17 cellular contexts compared by ENCODE assay signal in genomic region chr16:87722590-87723223, GRCh38. TPM values are rescaled to one million over a fixed set of nuclear protein-coding genes. Genes with fewer than 3 reads are reported as not detected.
DNase-seq lines count a peak whose midpoint lies in the region; ATAC-seq, FAIRE-seq and TF ChIP-seq lines count a peak whose summit lies in the region.
"Had no signal": no experiment of that assay in that cellular context is flagged by ENCODE, and none has a peak within 500 bp of the region (broad histone marks: within the 10 kb centered on the region; RNA-seq: fewer than 3 reads in every experiment).

No MANE protein-coding gene starts in this region.

- in situ Hi-C loops in K562 (cut with MboI) = no loop called here

- FAIRE-seq in K562 (lab: Jason Lieb, UNC) = no peak
- FAIRE-seq: bronchial epithelial cell had no signal

- peaks cover 31 to 51% of the 10 kb centered on the region in 2 experiments for H3K4me1 ChIP-seq in K562 (replicated peaks in 1 of 2; ENCODE audit: control insufficient read depth in 2 of 2, insufficient read depth in 2 of 2, low read length in 2 of 2)
- H3K4me1 ChIP-seq: vagina had no signal

- H2AFZ ChIP-seq in K562 (ENCODE audit: low read depth, low read length) = no peak overlapping the region

- H3K9me1 ChIP-seq in K562 (ENCODE audit: control insufficient read depth, insufficient read depth, low read length) = peaks cover 15% of the 10 kb centered on the region

- peak overlapping the region; percentile 84 for H3K4me2 ChIP-seq in K562 (ENCODE audit: insufficient read depth, low read length)

- H3K9me3 ChIP-seq in K562 (replicated peaks; ENCODE audit: control insufficient read depth, insufficient read depth, low read depth, low read length) = no peaks in the 10 kb centered on the region
- H3K9me3 ChIP-seq: MG63, mucosa of descending colon, vagina had no signal

- 91% methylated on average over 18 of the region's 19 CpGs for WGBS in K562 (ENCODE audit: insufficient coverage, low coverage, missing lambda C conversion rate)

- no peak for TF ChIP-seq EP300 in K562 (IDR thresholded peaks at IDR 0.05; ENCODE audit: low read length)

- no peak for TF ChIP-seq RAD21 in K562 (CRISPR knock-in tag; conservative IDR thresholded peaks at IDR 0.05 in 1 of 2, IDR thresholded peaks at IDR 0.05 in 1 of 2)

- TF ChIP-seq CTCF in K562 (IDR thresholded peaks at IDR 0.05 in 2 of 3, conservative IDR thresholded peaks at IDR 0.05 in 1 of 3; ENCODE audit: insufficient read depth in 2 of 3, low read depth in 1 of 3, low read length in 3 of 3) = no peak
- no peak for TF ChIP-seq CTCF in nephron progenitor cell (IDR thresholded peaks at IDR 0.05)

- H3K27ac ChIP-seq in K562 (ENCODE audit: extremely low read depth, low read depth, low read length) = peak overlapping the region; percentile 38; the same call in 1 of the 3 replicates
- H3K27ac ChIP-seq: vagina had no signal

- H3K9me3 Mint-ChIP-seq in naive thymus-derived CD8-positive, alpha-beta T cell = no peaks in the 10 kb centered on the region
- peaks cover 15% of the 10 kb centered on the region for H3K9me3 Mint-ChIP-seq in nephron progenitor cell
- H3K9me3 Mint-ChIP-seq: activated naive CD4-positive, alpha-beta T cell treated with anti-CD3 and anti-CD28 coated beads, Interleukin-2, amount 50 U/mL, for 24 hours had no signal

- peaks cover 58% of the 10 kb centered on the region for H3K36me3 ChIP-seq in K562 (ENCODE audit: control insufficient read depth, insufficient read depth, low read length)
- H3K36me3 ChIP-seq: MG63 had no signal

- intact Hi-C loops in left ventricle myocardium superior (cut with micrococcal nuclease) = no loop called here
- intact Hi-C loops in cardiac septum (cut with DNase I) = no loop called here
- intact Hi-C loops in K562 (cut with micrococcal nuclease) = no loop called here

- no peak for DNase-seq in left ventricle myocardium superior
- no peak for DNase-seq in cardiac septum (ENCODE audit: low spot score)
- no peak for DNase-seq in K562 (ENCODE audit: extremely low read depth in 1 of 4, low spot score in 3 of 4)
- DNase-seq in naive thymus-derived CD8-positive, alpha-beta T cell = no peak
- DNase-seq in stimulated activated CD4-positive, alpha-beta T cell treated with anti-CD3 and anti-CD28 coated beads, Interleukin-1b, Interleukin-23, amount 100 ng/mL, for 48 hours = no peak
- no peak for DNase-seq in nephron progenitor cell
- DNase-seq in retina = no peak
- DNase-seq: Calu3; effector CD4-positive, alpha-beta T cell; HCEC 1CT had no signal

- H3K27ac Mint-ChIP-seq in naive thymus-derived CD8-positive, alpha-beta T cell = peak overlapping the region in 6 of 10 donors; percentile 3 to 53 (median 30)
- H3K27ac Mint-ChIP-seq in nephron progenitor cell = no peak overlapping the region
- H3K27ac Mint-ChIP-seq: activated CD4-positive, alpha-beta T cell treated with anti-CD3 and anti-CD28 coated beads for 36 hours had no signal

- no peaks in the 10 kb centered on the region for H3K27me3 ChIP-seq in K562 (ENCODE audit: control insufficient read depth in 2 of 2, insufficient read depth in 2 of 2, low read length in 2 of 2)
- H3K27me3 ChIP-seq: MG63, vagina had no signal

- POLR2A ChIA-PET in K562 (lab: Yijun Ruan, JAX) = interaction anchor here (0.6 to 1.5 kb wide), 5 partner anchors 10 to 141 kb away, joined by 3 to 7 read pairs (median 4); no protein-coding TSS in a partner anchor
- POLR2A ChIA-PET in naive thymus-derived CD8-positive, alpha-beta T cell (lab: Charles Lee) = interaction anchor here (0.9 kb wide), 1 partner anchor 10 kb away, joined by 4 read pairs; no protein-coding TSS in a partner anchor

- no peak for TF ChIP-seq POLR2A in K562 (conservative IDR thresholded peaks at IDR 0.05)

- peak overlapping the region in 1 of 2 experiments; percentile 87; a peak in 2 of 4 replicates for H3K9ac ChIP-seq in K562 (ENCODE audit: insufficient read depth in 1 of 2, low read depth in 2 of 2, low read length in 2 of 2)

- peaks cover 35% of the 10 kb centered on the region for H3K79me2 ChIP-seq in K562 (ENCODE audit: control insufficient read depth, insufficient read depth, low read length)

- ATAC-seq in left ventricle myocardium superior (peak; percentile 15), K562 (no peak), HG03565 (IDR thresholded peaks at IDR 0.05; ENCODE audit: unreplicated experiment) (no peak)
- no peak for ATAC-seq in naive thymus-derived CD8-positive, alpha-beta T cell

- no peak overlapping the region for H3K4me3 Mint-ChIP-seq in naive thymus-derived CD8-positive, alpha-beta T cell
- no peak overlapping the region for H3K4me3 Mint-ChIP-seq in nephron progenitor cell
- H3K4me3 Mint-ChIP-seq: activated CD4-positive, alpha-beta T cell treated with anti-CD3 and anti-CD28 coated beads for 36 hours had no signal

- CTCF ChIA-PET in K562 (lab: Yijun Ruan, JAX; ENCODE audit: low intra/inter-chr PET ratio) = no interaction called here

- peaks cover 14 to 41% (median 28%) of the 10 kb centered on the region in 4 donors for H3K4me1 Mint-ChIP-seq in naive thymus-derived CD8-positive, alpha-beta T cell
- peaks cover 51% of the 10 kb centered on the region for H3K4me1 Mint-ChIP-seq in nephron progenitor cell

- no peak overlapping the region for H3K4me3 ChIP-seq in K562
- H3K4me3 ChIP-seq: MG63, mucosa of descending colon, vagina had no signal

- BruUV-seq in K562 (replicated peaks; lab: Mats Ljungman, UMichigan) = no TSS peak

- H3K27me3 Mint-ChIP-seq in naive thymus-derived CD8-positive, alpha-beta T cell = no peaks in the 10 kb centered on the region
- H3K27me3 Mint-ChIP-seq in nephron progenitor cell (ENCODE audit: low read depth, poor library complexity) = no peaks in the 10 kb centered on the region
- H3K27me3 Mint-ChIP-seq: activated CD4-positive, alpha-beta T cell treated with anti-CD3 and anti-CD28 coated beads for 36 hours; activated naive CD4-positive, alpha-beta T cell treated with anti-CD3 and anti-CD28 coated beads, Interleukin-2, amount 50 U/mL, for 24 hours had no signal

- H3K36me3 Mint-ChIP-seq in naive thymus-derived CD8-positive, alpha-beta T cell = peaks cover 0 to 74% (median 22%) of the 10 kb centered on the region in 3 donors
- peaks cover 89% of the 10 kb centered on the region for H3K36me3 Mint-ChIP-seq in nephron progenitor cell (ENCODE audit: low read depth)

- H4K20me1 ChIP-seq in K562 (replicated peaks; ENCODE audit: control insufficient read depth, insufficient read depth, low read length) = peaks cover 3% of the 10 kb centered on the region

TF ChIP-seq in K562, 482 proteins besides CTCF, POLR2A, EP300 and RAD21 (continues in another document):
- TF ChIP-seq HNRNPL (IDR thresholded peaks at IDR 0.05; ENCODE audit: low read depth, low read length) (no peak), ZNF263 (CRISPR knock-in tag; IDR thresholded peaks at IDR 0.05; ENCODE audit: borderline replicate concordance) (0 out of 2 replicates have a peak, but pooled peaks have one; percentile 63), ZNF668 (CRISPR knock-in tag; IDR thresholded peaks at IDR 0.05) (no peak), SMAD1 (IDR thresholded peaks at IDR 0.05; ENCODE audit: low read depth, low read length, partially characterized antibody) (no peak), BCLAF1 (IDR thresholded peaks at IDR 0.05; ENCODE audit: borderline replicate concordance in 1 of 2, control insufficient read depth in 1 of 2, low read depth in 2 of 2, low read length in 1 of 2) (no peak)

RNA-seq across cellular contexts. Expression of gene KLHDC4, which starts 43.1 kb away (rescaled TPM):
- total RNA-seq in left ventricle myocardium superior = 11.6 TPM
- total RNA-seq in cardiac septum = 12.6 TPM
- total RNA-seq in K562 (2011; cell fraction: chromatin; rRNA removed; ENCODE audit: low replicate concordance) = 250 and 422 TPM in 2 replicates
- total RNA-seq in K562 (2011; cell fraction: nucleolus; rRNA removed) = 176 and 189 TPM in 2 replicates
- 187 and 203 TPM in 2 replicates for total RNA-seq in K562 (2011; cell fraction: nucleoplasm; rRNA removed)
- total RNA-seq in K562 (2014; rRNA removed) = 52.7 and 59.4 TPM in 2 replicates
- 17.9 and 25.5 TPM in 2 replicates for total RNA-seq in K562 (2014; rRNA removed; fragmentation: Illumina TruSeq; extraction: Trizol)
- 31.8 and 32.8 TPM in 2 replicates for total RNA-seq in K562 (2015; rRNA removed; fragmentation: Illumina TruSeq; extraction: Trizol)
- total RNA-seq in K562 (2021) = 62.8 and 68.1 TPM in 2 replicates
- polyA plus RNA-seq in K562 (2011; rRNA removed) = 23.7 and 24.9 TPM in 2 replicates
- 17.9 and 23.5 TPM in 2 replicates for polyA plus RNA-seq in K562 (2011; cell fraction: cytosol; rRNA removed)
- 66.5 and 112 TPM in 2 replicates for polyA plus RNA-seq in K562 (2011; cell fraction: nucleus; rRNA removed)
- 35.3 and 39.1 TPM in 2 replicates for polyA plus RNA-seq in K562 (2012)
- polyA plus RNA-seq in K562 (2014; fragmentation: Illumina TruSeq; extraction: Trizol) = 37.3 and 48.5 TPM in 2 replicates
- 1 to 10 TPM; 1.3 to 2.5 TPM for polyA plus RNA-seq in K562 (2014; fragmentation: Nextera tagmentation; extraction: Ambion mirVana)
- 53.5 and 63.4 TPM in 2 replicates for polyA plus RNA-seq in K562 (2014; rRNA removed)
- polyA minus RNA-seq in K562 (2011; rRNA and poly(A)+ RNA removed) = 19.2 and 19.3 TPM in 2 replicates
- polyA minus RNA-seq in K562 (2011; cell fraction: cytosol; rRNA and poly(A)+ RNA removed) = 18.8 and 24.5 TPM in 2 replicates
- 33.5 and 52.0 TPM in 2 replicates for polyA minus RNA-seq in K562 (2011; cell fraction: nucleus; rRNA and poly(A)+ RNA removed)
- 100 to 1,000 TPM; 117 to 121 TPM for total RNA-seq in naive thymus-derived CD8-positive, alpha-beta T cell
- polyA plus RNA-seq in naive thymus-derived CD8-positive, alpha-beta T cell = 10 to 100 TPM; 28.7 to 33.3 (median 32.1) TPM
